ENCODE assay signal across 6 cellular contexts in the genomic region with DNA sequence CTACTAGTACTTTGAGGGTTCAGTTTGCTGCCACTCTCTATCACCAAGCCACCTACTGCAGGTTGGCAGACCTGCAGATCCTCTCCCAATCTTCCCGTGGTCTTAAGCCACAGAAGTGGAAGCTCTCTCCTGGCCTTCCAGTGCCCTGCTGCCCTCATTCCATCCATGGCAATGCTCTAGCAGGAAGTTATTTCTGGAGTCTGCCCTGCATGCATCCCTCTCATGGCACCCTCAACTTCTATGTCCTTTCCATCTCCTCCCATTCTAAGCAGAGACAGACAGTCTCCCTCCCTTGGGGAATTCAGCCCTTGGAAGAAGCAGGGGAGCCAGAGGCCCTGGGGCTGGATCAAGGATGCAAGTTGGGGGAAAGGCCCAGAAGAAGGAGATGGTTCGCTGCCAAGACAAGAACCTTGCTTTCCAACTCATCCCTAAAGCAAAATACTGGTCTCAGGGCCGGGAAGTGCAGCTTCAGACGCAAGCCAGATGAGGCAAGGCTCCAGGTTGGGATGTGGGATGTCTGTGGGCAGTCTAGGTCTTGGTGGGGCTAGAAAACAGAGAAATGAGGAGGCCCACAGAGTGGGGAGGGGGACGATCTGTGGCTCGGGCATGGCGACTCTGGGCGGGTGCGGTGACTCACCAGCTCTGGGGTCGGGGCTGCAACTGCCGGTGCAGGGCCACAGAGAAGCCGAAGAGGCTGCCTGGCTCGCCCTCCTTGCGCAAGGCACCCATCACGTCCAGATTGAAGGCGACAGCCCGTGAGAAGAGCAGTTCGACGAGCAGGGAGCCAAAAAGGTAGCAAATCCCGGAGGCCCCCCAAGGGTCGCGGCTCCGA. TPM values are rescaled to one million over a fixed set of nuclear protein-coding genes. Genes with fewer than 3 reads are reported as not detected.
DNase-seq lines count a peak whose midpoint lies in the region; ATAC-seq, FAIRE-seq and TF ChIP-seq lines count a peak whose summit lies in the region.

No MANE protein-coding gene starts in this region.

- intact Hi-C loops in kidney (cut with DNase I), result no loop called here

- H3K36me3 ChIP-seq in CD4-positive, CD25-positive, alpha-beta regulatory T cell (ENCODE audit: control insufficient read depth, insufficient read depth, low read length), result no peaks in the 10 kb centered on the region
- H3K36me3 ChIP-seq in kidney (ENCODE audit: control insufficient read depth in 1 of 2, insufficient read depth in 2 of 2, low read length in 2 of 2), result no peaks in the 10 kb centered on the region

- peaks cover 19% of the 10 kb centered on the region for H3K4me1 ChIP-seq in CD4-positive, CD25-positive, alpha-beta regulatory T cell (ENCODE audit: control insufficient read depth, insufficient read depth, low read length, poor library complexity, severe bottlenecking)
- H3K4me1 ChIP-seq in kidney (ENCODE audit: control insufficient read depth in 1 of 2, insufficient read depth in 1 of 2, low read depth in 1 of 2, low read length in 2 of 2), result peaks cover 8 to 15% of the 10 kb centered on the region in 2 donors

- H3K27me3 ChIP-seq in CD4-positive, CD25-positive, alpha-beta regulatory T cell (ENCODE audit: control insufficient read depth, insufficient read depth, low read length), result peaks cover 14% of the 10 kb centered on the region

- no peak for FAIRE-seq in kidney (lab: Jason Lieb, UNC)

- no peak for DNase-seq in CD4-positive, CD25-positive, alpha-beta regulatory T cell
- DNase-seq in kidney, result peak; percentile 79
- DNase-seq in middle frontal gyrus (ENCODE audit: extremely low spot score, low spot score), result no peak

- no peak overlapping the region for H3K4me3 ChIP-seq in CD4-positive, CD25-positive, alpha-beta regulatory T cell (ENCODE audit: low read depth, low read length)
- peak overlapping the region; percentile 41 to 57 for H3K4me3 ChIP-seq in kidney (ENCODE audit: low read length in 2 of 2)

- peak overlapping the region in 1 of 2 donors; percentile 5 for H3K9ac ChIP-seq in kidney (ENCODE audit: low read length in 2 of 2)

- H3K9me3 Mint-ChIP-seq in CD4-positive, CD25-positive, alpha-beta regulatory T cell, result peaks cover 0 to 3% (median 0%) of the 10 kb centered on the region in 7 donors

- peaks cover 65% of the 10 kb centered on the region for H3K27me3 Mint-ChIP-seq in CD4-positive, CD25-positive, alpha-beta regulatory T cell

- peaks cover 0 to 20% (median 10%) of the 10 kb centered on the region in 4 donors for H3K4me1 Mint-ChIP-seq in CD4-positive, CD25-positive, alpha-beta regulatory T cell

- no peaks in the 10 kb centered on the region for H3K9me3 ChIP-seq in CD4-positive, CD25-positive, alpha-beta regulatory T cell (ENCODE audit: control insufficient read depth in 2 of 2, low read length in 2 of 2)
- H3K9me3 ChIP-seq in kidney (ENCODE audit: control insufficient read depth in 1 of 2, low read length in 2 of 2), result no peaks in the 10 kb centered on the region

- H3K27ac ChIP-seq in CD4-positive, CD25-positive, alpha-beta regulatory T cell (ENCODE audit: insufficient read depth, low read length, poor library complexity, severe bottlenecking), result no peak overlapping the region
- H3K27ac ChIP-seq in kidney (ENCODE audit: low read depth in 2 of 2, low read length in 2 of 2), result peak overlapping the region in 1 of 2 donors; percentile 30

- no peak for TF ChIP-seq CTCF in kidney (IDR thresholded peaks at IDR 0.05; ENCODE audit: borderline replicate concordance, extremely low read depth, insufficient read depth)

- no peaks in the 10 kb centered on the region for H3K36me3 Mint-ChIP-seq in CD4-positive, CD25-positive, alpha-beta regulatory T cell

- peak overlapping the region; percentile 34 to 89 (median 69) for H3K4me3 Mint-ChIP-seq in CD4-positive, CD25-positive, alpha-beta regulatory T cell

- H3K27ac Mint-ChIP-seq in CD4-positive, CD25-positive, alpha-beta regulatory T cell, result peak overlapping the region in 1 of 3 donors; percentile 48

- peak in 1 of 2 donors; percentile 16 for ATAC-seq in CD4-positive, CD25-positive, alpha-beta regulatory T cell (ENCODE audit: low read depth in 2 of 2)
- ATAC-seq in SK-N-SH treated with all-trans-retinoic acid at 6 μM for 48 hours, result peak; percentile 38
- no peak for ATAC-seq in HG02938 (IDR thresholded peaks at IDR 0.05; ENCODE audit: unreplicated experiment)
- ATAC-seq in GM18498 (IDR thresholded peaks at IDR 0.05; ENCODE audit: unreplicated experiment), result no peak

TF ChIP-seq in SK-N-SH treated with all-trans-retinoic acid at 6 μM for 48 hours, 23 proteins besides CTCF, POLR2A, EP300 and RAD21:
- TF ChIP-seq ISL1 (CRISPR knock-in tag; IDR thresholded peaks at IDR 0.05) (no peak), OSR1 (CRISPR knock-in tag; IDR thresholded peaks at IDR 0.05) (no peak), TCF4 (CRISPR knock-in tag; IDR thresholded peaks at IDR 0.05; ENCODE audit: borderline replicate concordance) (no peak)

RNA-seq across cellular contexts. Expression of a gene that starts 0.6 kb away (rescaled TPM):
- 0.76 TPM for total RNA-seq in CD4-positive, CD25-positive, alpha-beta regulatory T cell
- polyA plus RNA-seq in CD4-positive, CD25-positive, alpha-beta regulatory T cell, result under 1 TPM in 1 of 4 donors, not detected in 3; 0.29 TPM
- 66.3 TPM for total RNA-seq in kidney
- 26.2 TPM for polyA plus RNA-seq in kidney (ENCODE audit: insufficient read depth, low read depth, low replicate concordance)

RNA-seq across cellular contexts. Expression of a gene that starts 8.8 kb away (rescaled TPM):
- 60.1 TPM for total RNA-seq in CD4-positive, CD25-positive, alpha-beta regulatory T cell
- polyA plus RNA-seq in CD4-positive, CD25-positive, alpha-beta regulatory T cell, result 100 to 1,000 TPM in 3 of 4 donors, 10 to 100 TPM in 1; 83.6 to 128 (median 112) TPM
- total RNA-seq in kidney, result 116 TPM
- polyA plus RNA-seq in kidney (ENCODE audit: insufficient read depth, low read depth, low replicate concordance), result 451 TPM

RNA-seq across cellular contexts. Expression of a gene that starts 13.1 kb away (rescaled TPM):
- total RNA-seq in CD4-positive, CD25-positive, alpha-beta regulatory T cell, result 10.1 TPM
- polyA plus RNA-seq in CD4-positive, CD25-positive, alpha-beta regulatory T cell, result 1 to 10 TPM in 3 of 4 donors, under 1 TPM in 1; 0.94 to 1.6 (median 1.4) TPM
- total RNA-seq in kidney, result 11.1 TPM
- polyA plus RNA-seq in kidney (ENCODE audit: insufficient read depth, low read depth, low replicate concordance), result 30.2 TPM

RNA-seq across cellular contexts. Expression of a gene that starts 21.8 kb away (rescaled TPM):
- total RNA-seq in CD4-positive, CD25-positive, alpha-beta regulatory T cell, result 46.4 TPM
- polyA plus RNA-seq in CD4-positive, CD25-positive, alpha-beta regulatory T cell, result 100 to 1,000 TPM; 145 to 205 (median 180) TPM
- 1,130 TPM for total RNA-seq in kidney
- polyA plus RNA-seq in kidney (ENCODE audit: insufficient read depth, low read depth, low replicate concordance), result 1,381 TPM

RNA-seq across cellular contexts. Expression of a gene that starts 35.9 kb away (rescaled TPM):
- total RNA-seq in CD4-positive, CD25-positive, alpha-beta regulatory T cell, result 7.4 TPM
- 1 to 10 TPM in 1 of 4 donors, under 1 TPM in 3; 0.56 to 1.2 (median 0.66) TPM for polyA plus RNA-seq in CD4-positive, CD25-positive, alpha-beta regulatory T cell
- 6.2 TPM for total RNA-seq in kidney
- 3.4 TPM for polyA plus RNA-seq in kidney (ENCODE audit: insufficient read depth, low read depth, low replicate concordance)

Comparison
In these comparisons a context has a peak if more than half of its experiments do, and no peak if none do; other contexts are left out.
1. RNA of a gene that starts 0.6 kb away (total RNA-seq): 66.3 TPM in kidney (single experiment); 0.76 TPM in CD4-positive, CD25-positive, alpha-beta regulatory T cell (single experiment); every median in the first group is over 10 times any median in the second.